8 cellular contexts compared by ENCODE assay signal in the genomic region with DNA sequence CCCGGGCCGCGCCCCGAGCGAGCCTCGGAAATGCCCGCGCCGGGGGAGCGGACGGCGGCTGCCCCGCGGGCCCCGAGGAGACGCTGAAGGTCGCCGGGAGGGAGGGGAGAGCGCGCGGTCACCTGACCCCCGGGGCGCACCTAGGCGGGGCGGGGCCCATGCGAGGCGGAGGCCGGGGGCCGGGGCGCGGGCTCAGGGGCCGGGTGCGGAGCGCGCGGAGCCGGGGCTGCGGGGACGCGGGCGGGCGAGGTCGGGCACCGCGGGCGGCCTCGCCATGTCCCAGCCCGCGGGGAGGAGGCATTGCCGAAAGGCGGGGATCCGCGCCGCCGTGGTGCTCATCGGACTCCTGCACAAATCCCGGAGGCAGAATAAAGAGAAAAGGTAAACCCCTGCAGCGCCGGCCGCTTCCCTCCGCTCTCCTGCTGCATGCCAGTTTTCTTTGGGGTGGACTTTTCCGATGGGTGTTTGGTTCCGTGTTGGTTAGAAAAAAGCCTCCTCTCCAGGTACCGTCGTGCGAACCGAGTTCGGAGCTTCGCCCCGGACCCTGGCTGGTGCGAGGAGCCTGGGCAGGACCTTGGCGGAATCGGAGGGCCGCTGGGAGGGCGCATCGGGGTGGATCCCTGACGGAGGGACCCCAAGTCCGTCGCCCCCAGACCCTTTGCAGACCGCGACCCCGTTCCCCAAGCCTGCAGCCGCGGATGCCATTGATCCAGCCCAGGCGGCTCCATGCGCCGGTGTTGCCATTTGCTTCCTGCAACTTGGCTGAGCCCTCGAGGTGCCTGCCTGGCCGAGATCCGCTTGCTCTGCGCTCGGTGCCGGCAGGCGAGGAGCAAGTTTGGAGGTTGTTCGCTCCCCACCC. TPM values are rescaled to one million over a fixed set of nuclear protein-coding genes. Genes with fewer than 3 reads are reported as not detected.
DNase-seq lines count a peak whose midpoint lies in the region; ATAC-seq and TF ChIP-seq lines count a peak whose summit lies in the region.

No MANE protein-coding gene starts in this region.

- TF ChIP-seq EP300 in sigmoid colon (IDR thresholded peaks at IDR 0.05) = no peak

- H3K4me2 ChIP-seq in BLaER1 treated with 17β-estradiol and CSF1 and Interleukin-3, amounts not matched to agents 10 nM and 100 nM = peak overlapping the region; percentile 97 to 100 (median 99)

- TF ChIP-seq CTCF in sigmoid colon (IDR thresholded peaks at IDR 0.05) = no peak

- H3K27me3 ChIP-seq in BLaER1 treated with 17β-estradiol and CSF1 and Interleukin-3, amounts not matched to agents 10 nM and 100 nM = peaks cover 0 to 17% (median 0%) of the 10 kb centered on the region in 11 experiments; a peak in 4 of 22 replicates
- H3K27me3 ChIP-seq in sigmoid colon = no peaks in the 10 kb centered on the region

- H3K9ac ChIP-seq in BLaER1 treated with 17β-estradiol and CSF1 and Interleukin-3, amounts not matched to agents 10 nM and 100 nM = peak overlapping the region; percentile 66 to 95 (median 84)

- H3K4me3 ChIP-seq in BLaER1 treated with 17β-estradiol and CSF1 and Interleukin-3, amounts not matched to agents 10 nM and 100 nM = peak overlapping the region; percentile 67 to 96 (median 74)
- peak overlapping the region; percentile 39 to 75 (median 68) for H3K4me3 ChIP-seq in sigmoid colon

- 1% methylated on average over 95 of the region's 95 CpGs for WGBS in sigmoid colon, 2 donors

- peak overlapping the region in 10 of 11 experiments; percentile 47 to 94 (median 86); a peak in 19 of 22 replicates for H3K27ac ChIP-seq in BLaER1 treated with 17β-estradiol and CSF1 and Interleukin-3, amounts not matched to agents 10 nM and 100 nM
- peak overlapping the region; percentile 77 to 89 (median 86) for H3K27ac ChIP-seq in sigmoid colon

- peaks cover 18 to 75% (median 67%) of the 10 kb centered on the region in 10 experiments for H3K4me1 ChIP-seq in BLaER1 treated with 17β-estradiol and CSF1 and Interleukin-3, amounts not matched to agents 10 nM and 100 nM
- peaks cover 0 to 26% (median 21%) of the 10 kb centered on the region in 4 donors for H3K4me1 ChIP-seq in sigmoid colon

- peaks cover 0 to 25% (median 18%) of the 10 kb centered on the region in 11 experiments; a peak in 10 of 22 replicates for H3K36me3 ChIP-seq in BLaER1 treated with 17β-estradiol and CSF1 and Interleukin-3, amounts not matched to agents 10 nM and 100 nM
- no peaks in the 10 kb centered on the region for H3K36me3 ChIP-seq in sigmoid colon

- ATAC-seq in left ventricle myocardium superior = peak; percentile 57
- no peak for ATAC-seq in HG03565 (IDR thresholded peaks at IDR 0.05; ENCODE audit: unreplicated experiment)

- DNase-seq in HuH-7 (ENCODE audit: low spot score) = peak; percentile 29
- peak; percentile 3 for DNase-seq in activated T-helper 9 cell treated with anti-CD3 and anti-CD28 coated beads, Interleukin-2, amount 50 U/mL, for 16 hours (ENCODE audit: low read depth)
- peak; percentile 72 for DNase-seq in left ventricle myocardium superior
- no peak for DNase-seq in sigmoid colon
- no peak for DNase-seq in dedifferentiated amniotic fluid mesenchymal stem cell (ENCODE audit: extremely low spot score)
- no peak for DNase-seq in H4 (ENCODE audit: low spot score)

- TF ChIP-seq POLR2A in sigmoid colon (IDR thresholded peaks at IDR 0.05) = no peak

- H4K20me1 ChIP-seq in BLaER1 treated with 17β-estradiol and CSF1 and Interleukin-3, amounts not matched to agents 10 nM and 100 nM = peaks cover 42 to 81% (median 57%) of the 10 kb centered on the region in 11 experiments; a peak in 21 of 22 replicates

- H3K9me3 ChIP-seq in BLaER1 treated with 17β-estradiol and CSF1 and Interleukin-3, amounts not matched to agents 10 nM and 100 nM (replicated peaks in 1 of 11) = no peaks in the 10 kb centered on the region
- H3K9me3 ChIP-seq in sigmoid colon = no peaks in the 10 kb centered on the region

- intact Hi-C loops in left ventricle myocardium superior (cut with micrococcal nuclease) (no loop called here), sigmoid colon (cut with DNase I) (loop anchor here (2.0 kb wide), 2 partner anchors 113 to 121 kb away; no protein-coding TSS in a partner anchor)

RNA-seq across cellular contexts. Expression of gene RAP1GAP2, which starts 57.7 kb away (rescaled TPM):
- 48.9 TPM for total RNA-seq in left ventricle myocardium superior
- 10 to 100 TPM in 2 of 4 donors, 1 to 10 TPM in 2; 4.8 to 14.7 (median 10.0) TPM for total RNA-seq in sigmoid colon
- polyA plus RNA-seq in sigmoid colon = 10 to 100 TPM in 2 of 3 donors, 1 to 10 TPM in 1; 9.6 to 13.4 (median 12.8) TPM
- 2.0 and 2.4 TPM in 2 replicates for total RNA-seq in H4 (2014; rRNA removed; shearing (Covaris generic))

Comparison
In these comparisons a context has a peak if more than half of its experiments do, and no peak if none do; other contexts are left out.
1. DNase-seq: peak in HuH-7 (single experiment), activated T-helper 9 cell treated with anti-CD3 and anti-CD28 coated beads, Interleukin-2, amount 50 U/mL, for 16 hours (single experiment) and left ventricle myocardium superior (single experiment); none in sigmoid colon (single experiment), dedifferentiated amniotic fluid mesenchymal stem cell (single experiment) and H4 (single experiment).